10 cellular contexts compared by ENCODE assay signal in genomic region chr18:64017870-64018269, GRCh38. TPM values are rescaled to one million over a fixed set of nuclear protein-coding genes. Genes with fewer than 3 reads are reported as not detected.
A peak's percentile ranks its signal among the peaks of the same experiment; 100 is the strongest.
DNase-seq lines count a peak whose midpoint lies in the region; ATAC-seq and TF ChIP-seq lines count a peak whose summit lies in the region.
"Had no signal": no experiment of that assay in that cellular context is flagged by ENCODE, and none has a peak within 500 bp of the region (broad histone marks: within the 10 kb centered on the region; RNA-seq: fewer than 3 reads in every experiment).

No MANE protein-coding gene starts in this region.

- H3K27ac ChIP-seq in RWPE1 (no peak overlapping the region), suprapubic skin (no peak overlapping the region)
- H3K27ac ChIP-seq: BLaER1, neutrophil had no signal

- CTCF ChIA-PET in RWPE1 (lab: Yijun Ruan, JAX), result interaction anchor here (0.5 to 0.9 kb wide), 3 partner anchors 19 to 684 kb away, joined by 3 to 4 read pairs (median 3); no protein-coding TSS in a partner anchor

- peak; percentile 58 for TF ChIP-seq CTCF in RWPE1 (conservative IDR thresholded peaks at IDR 0.05; ENCODE audit: low read depth)
- TF ChIP-seq CTCF in suprapubic skin (IDR thresholded peaks at IDR 0.05), result no peak

- no peaks in the 10 kb centered on the region for H3K36me3 ChIP-seq in suprapubic skin
- H3K36me3 ChIP-seq: BLaER1, neutrophil had no signal

- DNase-seq in DMS79 treated with DMSO at 0.1 percent for 48 hours (lab: John Stamatoyannopoulos, UW) (peak; percentile 35), DMS79 (lab: John Stamatoyannopoulos, UW) (no peak), RWPE1 (ENCODE audit: low spot score) (peak; percentile 18), glomerular visceral epithelial cell (ENCODE audit: extremely low spot score) (peak; percentile 27), UCSD-AML1 (lab: John Stamatoyannopoulos, UW; ENCODE audit: unreplicated experiment) (no peak), dedifferentiated amniotic fluid mesenchymal stem cell (ENCODE audit: extremely low spot score) (no peak), suprapubic skin (ENCODE audit: low spot score in 2 of 2) (no peak)

- no peak overlapping the region for H3K4me3 ChIP-seq in suprapubic skin
- H3K4me3 ChIP-seq: BLaER1 had no signal

- no peak for TF ChIP-seq EP300 in suprapubic skin (IDR thresholded peaks at IDR 0.05)

- no peaks in the 10 kb centered on the region for H3K9me3 ChIP-seq in suprapubic skin
- H3K9me3 ChIP-seq: BLaER1, neutrophil had no signal

- 13% methylated on average over 1 of the region's 1 CpG for WGBS in suprapubic skin

- POLR2A ChIA-PET in RWPE1 (lab: Yijun Ruan, JAX; ENCODE audit: low non-redundant PET), result no interaction called here

- H3K4me1 ChIP-seq in suprapubic skin, result peaks cover 3% of the 10 kb centered on the region
- H3K4me1 ChIP-seq: BLaER1 had no signal

- no peaks in the 10 kb centered on the region for H3K27me3 ChIP-seq in suprapubic skin
- H3K27me3 ChIP-seq: BLaER1, neutrophil had no signal

- ATAC-seq in HG03575 (IDR thresholded peaks at IDR 0.05; ENCODE audit: extremely low read depth, insufficient number of reproducible peaks, low FRiP score, unreplicated experiment), result peak; percentile 60

- no peak for TF ChIP-seq POLR2A in suprapubic skin (IDR thresholded peaks at IDR 0.05)

RNA-seq across cellular contexts. Expression of gene SERPINB8, which starts 48.0 kb away (rescaled TPM):
- 10 to 100 TPM; 47.3 to 64.2 (median 60.5) TPM for total RNA-seq in suprapubic skin

Comparison
In these comparisons a context has a peak if more than half of its experiments do, and no peak if none do; other contexts are left out.
1. DNase-seq: peak in DMS79 treated with DMSO at 0.1 percent for 48 hours (single experiment), RWPE1 (single experiment) and glomerular visceral epithelial cell (single experiment); none in DMS79 (single experiment), UCSD-AML1 (single experiment), dedifferentiated amniotic fluid mesenchymal stem cell (single experiment) and suprapubic skin (0 of 2).